ENCODE assay signal across 39 cellular contexts in genomic region chr20:4556781-4557180, GRCh38.
"Had no signal": no experiment of that assay in that cellular context is flagged by ENCODE, and none has a peak within 500 bp of the region (broad histone marks: within the 10 kb centered on the region; RNA-seq: fewer than 3 reads in every experiment).

No MANE protein-coding gene starts in this region.

- ATAC-seq: activated naive CD4-positive, alpha-beta T cell treated with anti-CD3 and anti-CD28 coated beads, Interleukin-2, amount 50 U/mL, for 72 hours; activated naive CD8-positive, alpha-beta T cell treated with anti-CD3 and anti-CD28 coated beads, Interleukin-2, amount 50 U/mL, for 24 hours; activated T-cell treated with anti-CD3 and anti-CD28 coated beads, Interleukin-2, amount 50 U/mL, for 4 hours; activated T-cell treated with anti-CD3 and anti-CD28 coated beads, Interleukin-2, amount 50 U/mL, for 72 hours; activated T-helper 17 cell treated with anti-CD3 and anti-CD28 coated beads, Interleukin-2, amount 50 U/mL, for 72 hours; body of pancreas had no signal

- H3K36me3 Mint-ChIP-seq: activated naive CD4-positive, alpha-beta T cell treated with anti-CD3 and anti-CD28 coated beads, Interleukin-2, amount 10 ng/mL, durations not matched to agents 7 days and 5 days; activated naive CD4-positive, alpha-beta T cell treated with anti-CD3 and anti-CD28 coated beads, Interleukin-2, amount 50 U/mL, for 24 hours; activated naive CD4-positive, alpha-beta T cell treated with anti-CD3 and anti-CD28 coated beads, Interleukin-2, amount 50 U/mL, for 72 hours; activated naive CD8-positive, alpha-beta T cell; activated naive CD8-positive, alpha-beta T cell treated with anti-CD3 and anti-CD28 coated beads for 36 hours; activated naive CD8-positive, alpha-beta T cell treated with anti-CD3 and anti-CD28 coated beads, Interleukin-2, amount 10 ng/mL, durations not matched to agents 7 days and 5 days; brain had no signal

- H3K36me3 ChIP-seq: adrenal gland, ascending aorta, brain microvascular endothelial cell, breast epithelium, cardiac muscle cell had no signal

- H3K4me3 Mint-ChIP-seq: activated naive CD4-positive, alpha-beta T cell treated with anti-CD3 and anti-CD28 coated beads for 36 hours; activated naive CD4-positive, alpha-beta T cell treated with anti-CD3 and anti-CD28 coated beads, Interleukin-2, amount 10 ng/mL, durations not matched to agents 7 days and 5 days; activated naive CD4-positive, alpha-beta T cell treated with anti-CD3 and anti-CD28 coated beads, Interleukin-2, amount 50 U/mL, for 24 hours; activated naive CD8-positive, alpha-beta T cell; activated naive CD8-positive, alpha-beta T cell treated with anti-CD3 and anti-CD28 coated beads for 36 hours; activated naive CD8-positive, alpha-beta T cell treated with anti-CD3 and anti-CD28 coated beads, Interleukin-2, amount 10 ng/mL, durations not matched to agents 7 days and 5 days; activated naive CD8-positive, alpha-beta T cell treated with anti-CD3 and anti-CD28 coated beads, Interleukin-2, amount 50 U/mL, for 24 hours; activated T-cell treated with anti-CD3 and anti-CD28 coated beads, Interleukin-2, amount 50 U/mL, for 4 hours; activated T-cell treated with anti-CD3 and anti-CD28 coated beads, Interleukin-2, amount 50 U/mL, for 72 hours; activated T-helper 1 cell treated with anti-CD3 and anti-CD28 coated beads, Interleukin-12 subunit alpha, Interleukin-12 subunit beta, Interleukin-2, Interleukin-4 antibody, amounts not matched to agents 30 ng/mL and 10 ng/mL and 1 ng/mL, durations not matched to agents 14 hours and 24 hours and 36 hours; activated T-helper 17 cell treated with anti-CD3 and anti-CD28 coated beads, Interleukin-2, amount 50 U/mL, for 72 hours; brain; central memory CD8-positive, alpha-beta T cell had no signal

- H3K4me1 ChIP-seq: adrenal gland, ascending aorta, body of pancreas, breast epithelium had no signal

- H3K27me3 ChIP-seq: adrenal gland, ascending aorta, body of pancreas, brain microvascular endothelial cell, breast epithelium, cardiac muscle cell had no signal

- H3K27ac Mint-ChIP-seq: activated naive CD4-positive, alpha-beta T cell treated with anti-CD3 and anti-CD28 coated beads for 36 hours; activated naive CD4-positive, alpha-beta T cell treated with anti-CD3 and anti-CD28 coated beads, Interleukin-2, amount 10 ng/mL, durations not matched to agents 7 days and 5 days; activated naive CD4-positive, alpha-beta T cell treated with anti-CD3 and anti-CD28 coated beads, Interleukin-2, amount 50 U/mL, for 24 hours; activated naive CD4-positive, alpha-beta T cell treated with anti-CD3 and anti-CD28 coated beads, Interleukin-2, amount 50 U/mL, for 72 hours; activated naive CD8-positive, alpha-beta T cell; activated naive CD8-positive, alpha-beta T cell treated with anti-CD3 and anti-CD28 coated beads for 36 hours; activated naive CD8-positive, alpha-beta T cell treated with anti-CD3 and anti-CD28 coated beads, Interleukin-2, amount 10 ng/mL, durations not matched to agents 7 days and 5 days; activated naive CD8-positive, alpha-beta T cell treated with anti-CD3 and anti-CD28 coated beads, Interleukin-2, amount 50 U/mL, for 24 hours; activated T-cell treated with anti-CD3 and anti-CD28 coated beads, Interleukin-2, amount 50 U/mL, for 72 hours; activated T-helper 1 cell treated with anti-CD3 and anti-CD28 coated beads, Interleukin-12 subunit alpha, Interleukin-12 subunit beta, Interleukin-2, Interleukin-4 antibody, amounts not matched to agents 30 ng/mL and 10 ng/mL and 1 ng/mL, durations not matched to agents 14 hours and 24 hours and 36 hours; activated T-helper 17 cell treated with anti-CD3 and anti-CD28 coated beads, Interleukin-2, amount 50 U/mL, for 72 hours; activated T-helper 2 cell treated with anti-CD3 and anti-CD28 coated beads, Interferon-gamma antibody, Interleukin-2, Interleukin-4, amounts not matched to agents 10 μg/mL and 5 μg/mL and 100 μg/mL, durations not matched to agents 14 hours and 24 hours and 36 hours; brain had no signal

- FAIRE-seq: astrocyte, bronchial epithelial cell, colon had no signal

- H3K9me3 ChIP-seq: adrenal gland, body of pancreas had no signal

- DNase-seq: activated effector memory CD4-positive, alpha-beta T cell treated with anti-CD3 and anti-CD28 coated beads, Interleukin-2, amount 50 U/mL, for 16 hours; activated effector memory CD4-positive, alpha-beta T cell treated with Interleukin-2 at 50 U/mL for 16 hours; activated gamma-delta T cell; activated gamma-delta T cell treated with Interleukin-2 at 50 U/mL for 16 hours; activated naive CD4-positive, alpha-beta T cell; activated naive CD4-positive, alpha-beta T cell treated with anti-CD3 and anti-CD28 coated beads for 36 hours; activated naive CD4-positive, alpha-beta T cell treated with anti-CD3 and anti-CD28 coated beads, Interleukin-2, amount 10 ng/mL, durations not matched to agents 7 days and 5 days; activated naive CD4-positive, alpha-beta T cell treated with anti-CD3 and anti-CD28 coated beads, Interleukin-2, amount 50 U/mL, for 16 hours; activated naive CD4-positive, alpha-beta T cell treated with Interleukin-2 at 50 U/mL for 16 hours; activated naive CD8-positive, alpha-beta T cell treated with anti-CD3 and anti-CD28 coated beads for 36 hours; activated naive CD8-positive, alpha-beta T cell treated with anti-CD3 and anti-CD28 coated beads, Interleukin-2, amount 10 ng/mL, durations not matched to agents 7 days and 5 days; activated naive CD8-positive, alpha-beta T cell treated with anti-CD3 and anti-CD28 coated beads, Interleukin-2, amount 50 U/mL, for 24 hours; activated T-cell treated with anti-CD3 and anti-CD28 coated beads, Interleukin-2, amount 50 U/mL, for 4 hours; activated T-cell treated with anti-CD3 and anti-CD28 coated beads, Interleukin-2, amount 50 U/mL, for 48 hours; activated T-cell treated with anti-CD3 and anti-CD28 coated beads, Interleukin-2, amount 50 U/mL, for 72 hours; adrenal gland; amniotic stem cell; amygdala; anterior cingulate cortex; aorta; body of pancreas; brain microvascular endothelial cell; caudate nucleus; central memory CD4-positive, alpha-beta T cell; cerebellar nuclear complex had no signal

- H3K9me3 Mint-ChIP-seq: activated naive CD4-positive, alpha-beta T cell treated with anti-CD3 and anti-CD28 coated beads for 36 hours; activated naive CD4-positive, alpha-beta T cell treated with anti-CD3 and anti-CD28 coated beads, Interleukin-2, amount 10 ng/mL, durations not matched to agents 7 days and 5 days; activated naive CD4-positive, alpha-beta T cell treated with anti-CD3 and anti-CD28 coated beads, Interleukin-2, amount 50 U/mL, for 72 hours; activated naive CD8-positive, alpha-beta T cell treated with anti-CD3 and anti-CD28 coated beads for 36 hours; activated naive CD8-positive, alpha-beta T cell treated with anti-CD3 and anti-CD28 coated beads, Interleukin-2, amount 10 ng/mL, durations not matched to agents 7 days and 5 days; activated naive CD8-positive, alpha-beta T cell treated with anti-CD3 and anti-CD28 coated beads, Interleukin-2, amount 50 U/mL, for 24 hours; activated T-cell treated with anti-CD3 and anti-CD28 coated beads, Interleukin-2, amount 50 U/mL, for 4 hours; activated T-cell treated with anti-CD3 and anti-CD28 coated beads, Interleukin-2, amount 50 U/mL, for 72 hours; activated T-helper 1 cell treated with anti-CD3 and anti-CD28 coated beads, Interleukin-12 subunit alpha, Interleukin-12 subunit beta, Interleukin-2, Interleukin-4 antibody, amounts not matched to agents 30 ng/mL and 10 ng/mL and 1 ng/mL, durations not matched to agents 14 hours and 24 hours and 36 hours; activated T-helper 17 cell treated with anti-CD3 and anti-CD28 coated beads, Interleukin-2, amount 50 U/mL, for 72 hours; activated T-helper 2 cell treated with anti-CD3 and anti-CD28 coated beads, Interferon-gamma antibody, Interleukin-2, Interleukin-4, amounts not matched to agents 10 μg/mL and 5 μg/mL and 100 μg/mL, durations not matched to agents 14 hours and 24 hours and 36 hours; central memory CD8-positive, alpha-beta T cell had no signal

- H3K4me1 Mint-ChIP-seq: activated naive CD4-positive, alpha-beta T cell treated with anti-CD3 and anti-CD28 coated beads, Interleukin-2, amount 10 ng/mL, durations not matched to agents 7 days and 5 days; activated naive CD4-positive, alpha-beta T cell treated with anti-CD3 and anti-CD28 coated beads, Interleukin-2, amount 50 U/mL, for 24 hours; activated naive CD8-positive, alpha-beta T cell treated with anti-CD3 and anti-CD28 coated beads for 36 hours; activated naive CD8-positive, alpha-beta T cell treated with anti-CD3 and anti-CD28 coated beads, Interleukin-2, amount 10 ng/mL, durations not matched to agents 7 days and 5 days; activated naive CD8-positive, alpha-beta T cell treated with anti-CD3 and anti-CD28 coated beads, Interleukin-2, amount 50 U/mL, for 24 hours; activated T-helper 17 cell treated with anti-CD3 and anti-CD28 coated beads, Interleukin-2, amount 50 U/mL, for 72 hours; brain; central memory CD8-positive, alpha-beta T cell had no signal

- H3K4me3 ChIP-seq: adrenal gland, ascending aorta, body of pancreas, breast epithelium, cardiac muscle cell had no signal

- H3K27ac ChIP-seq: adrenal gland, ascending aorta, body of pancreas, breast epithelium, cardiac muscle cell had no signal
